Comparison of ENCODE assay signal across 8 cellular contexts in genomic region chr11:32829680-32830412, GRCh38. TPM values are rescaled to one million over a fixed set of nuclear protein-coding genes. Genes with fewer than 3 reads are reported as not detected.
DNase-seq lines count a peak whose midpoint lies in the region; ATAC-seq, FAIRE-seq and TF ChIP-seq lines count a peak whose summit lies in the region.

PRRG4 (plus strand) TSS chr11:32829927; CDS start chr11:32830530, 603 bp downstream.

- peak within 1 kb of the TSS; percentile 67 for H3K4me3 ChIP-seq in neural progenitor cell
- H3K4me3 ChIP-seq in uterus, result peak within 1 kb of the TSS; percentile 27 to 45

- H3K4me1 ChIP-seq in neural progenitor cell, result no peaks in the 10 kb centered on the region
- peaks cover 0 to 6% of the 10 kb centered on the region in 2 donors for H3K4me1 ChIP-seq in uterus

- H3K9me3 Mint-ChIP-seq in neural progenitor cell, result no peaks in the 10 kb centered on the region

- no peaks in the 10 kb centered on the region for H3K9me3 ChIP-seq in neural progenitor cell (ENCODE audit: low read depth)
- H3K9me3 ChIP-seq in uterus, result no peaks in the 10 kb centered on the region

- H3K9ac ChIP-seq in neural progenitor cell, result no peak within 1 kb of the TSS

- H3F3A ChIP-seq in neural progenitor cell (ENCODE audit: low read depth), result peaks cover 18% of the 10 kb centered on the region

- DNase-seq in AG08396 (ENCODE audit: low spot score) (peak; percentile 70), GM18507 (ENCODE audit: extremely low spot score, insufficient read length, low read depth) (peak; percentile 54), NCI-H187 treated with DMSO at 0.1 percent for 48 hours (lab: John Stamatoyannopoulos, UW) (peak; percentile 19), frontal cortex (ENCODE audit: low spot score in 2 of 2) (peak; percentile 48 to 59), neural progenitor cell (ENCODE audit: low spot score) (peak; percentile 82), uterus (peak; percentile 19 to 34)
- peak; percentile 15 for DNase-seq in activated CD8-positive, alpha-beta memory T cell treated with anti-CD3 and anti-CD28 coated beads, Interleukin-2, amount 50 U/mL, for 4 hours

- H3K79me2 ChIP-seq in neural progenitor cell (ENCODE audit: low read depth), result no peaks in the 10 kb centered on the region

- H3K36me3 ChIP-seq in neural progenitor cell (no peaks in the 10 kb centered on the region), uterus (no peaks in the 10 kb centered on the region)

- intact Hi-C loops in uterus (cut with DNase I; ENCODE audit: low total_unique reads), result no loop called here

- peaks cover 12% of the 10 kb centered on the region for H3K4me1 Mint-ChIP-seq in neural progenitor cell

- H3K27me3 ChIP-seq in neural progenitor cell (peaks cover 59% of the 10 kb centered on the region), uterus (no peaks in the 10 kb centered on the region)

- ATAC-seq in HG02840 (IDR thresholded peaks at IDR 0.05; ENCODE audit: low FRiP score, unreplicated experiment), result peak; percentile 67

- peak in 1 of 2 donors; percentile 30 for TF ChIP-seq POLR2A in uterus (IDR thresholded peaks at IDR 0.05)

- no peak within 1 kb of the TSS for H3K27ac ChIP-seq in neural progenitor cell
- H3K27ac ChIP-seq in uterus, result peak within 1 kb of the TSS; percentile 10 to 53

- peak within 1 kb of the TSS; percentile 92 for H3K4me2 ChIP-seq in neural progenitor cell

- no peak for TF ChIP-seq CTCF in neural progenitor cell (IDR thresholded peaks at IDR 0.05)
- no peak for TF ChIP-seq CTCF in uterus (IDR thresholded peaks at IDR 0.05)

- no peaks in the 10 kb centered on the region for H4K20me1 ChIP-seq in neural progenitor cell (ENCODE audit: low read depth)

- H3K4me3 Mint-ChIP-seq in neural progenitor cell, result peak within 1 kb of the TSS; percentile 88

- H3K36me3 Mint-ChIP-seq in neural progenitor cell, result no peaks in the 10 kb centered on the region

- FAIRE-seq in GM18507 (lab: Jason Lieb, UNC) (peak; percentile 46), frontal cortex (lab: Jason Lieb, UNC) (no peak)

- peaks cover 36% of the 10 kb centered on the region for H3K27me3 Mint-ChIP-seq in neural progenitor cell (ENCODE audit: insufficient read depth, low read depth)

- no peak within 1 kb of the TSS for H3K27ac Mint-ChIP-seq in neural progenitor cell

- H2AFZ ChIP-seq in neural progenitor cell (replicated peaks), result peak within 1 kb of the TSS; percentile 95

RNA-seq across cellular contexts. Expression of gene PRRG4, which starts in this region (rescaled TPM):
- total RNA-seq in frontal cortex, result under 0.01 TPM
- total RNA-seq in neural progenitor cell (ENCODE audit: low replicate concordance), result 0.06 and 0.19 TPM in 2 replicates
- total RNA-seq in uterus, result 1 to 10 TPM in 2 of 4 donors, under 1 TPM in 2; 0.29 to 2.3 (median 1.4) TPM

Comparison
In these comparisons a context has a peak if more than half of its experiments do, and no peak if none do; other contexts are left out.
1. Peak in DNase-seq in frontal cortex; RNA of the gene not detected or under 1 TPM.
2. Peak in DNase-seq, H3K4me3 ChIP-seq and H3K4me2 ChIP-seq in neural progenitor cell; RNA of the gene not detected or under 1 TPM.
3. DNase-seq: peak in every context shown above with its lines; median percentile 82 in neural progenitor cell; 70 in AG08396; 54 in GM18507; 54 in frontal cortex; 26 in uterus; 19 in NCI-H187 treated with DMSO at 0.1 percent for 48 hours; 15 in activated CD8-positive, alpha-beta memory T cell treated with anti-CD3 and anti-CD28 coated beads, Interleukin-2, amount 50 U/mL, for 4 hours.